ENCODE assay signal across 8 cellular contexts in genomic region chr12:55738113-55739024, GRCh38.
DNase-seq lines count a peak whose midpoint lies in the region; ATAC-seq and TF ChIP-seq lines count a peak whose summit lies in the region.

No MANE protein-coding gene starts in this region.

- ATAC-seq in GM19035 (IDR thresholded peaks at IDR 0.05; ENCODE audit: unreplicated experiment): peak; percentile 86
- ATAC-seq in HG03280 (IDR thresholded peaks at IDR 0.05; ENCODE audit: unreplicated experiment): peak; percentile 81
- ATAC-seq in activated CD4-positive, CD25-positive, alpha-beta regulatory T cell treated with anti-CD3 and anti-CD28 coated beads, Interleukin-2, amount 50 U/mL, for 24 hours: peak; percentile 80 to 81

- peak; percentile 69 for TF ChIP-seq CTCF in coronary artery (IDR thresholded peaks at IDR 0.05)

- peak overlapping the region; percentile 62 to 92 for H3K27ac ChIP-seq in coronary artery

- H3K4me3 ChIP-seq in coronary artery: peak overlapping the region; percentile 66

- peak; percentile 62 to 85 for DNase-seq in AML-193 (lab: John Stamatoyannopoulos, UW)
- peak; percentile 75 for DNase-seq in NCI-H345 treated with DMSO at 0.1 percent for 48 hours (lab: John Stamatoyannopoulos, UW; ENCODE audit: unreplicated experiment)
- no peak for DNase-seq in coronary artery (ENCODE audit: low spot score)
- peak; percentile 98 for DNase-seq in left kidney (ENCODE audit: low read depth, low spot score)
- DNase-seq in stimulated activated CD4-positive, alpha-beta T cell treated with anti-CD3 and anti-CD28 coated beads, Interleukin-1b, Interleukin-23, amount 100 ng/mL, for 48 hours: peak; percentile 82
